Comparison of ENCODE assay signal across 10 cellular contexts in genomic region chr4:186485621-186486062, GRCh38.
DNase-seq lines count a peak whose midpoint lies in the region; ATAC-seq and TF ChIP-seq lines count a peak whose summit lies in the region.
"Had no signal": no experiment of that assay in that cellular context is flagged by ENCODE, and none has a peak within 500 bp of the region (broad histone marks: within the 10 kb centered on the region; RNA-seq: fewer than 3 reads in every experiment).

No MANE protein-coding gene starts in this region.

- no peaks in the 10 kb centered on the region for H3F3A ChIP-seq in PC-3 (ENCODE audit: low read length, unreplicated experiment)

- peak; percentile 61 for ATAC-seq in PC-3
- ATAC-seq in HG03025 (IDR thresholded peaks at IDR 0.05; ENCODE audit: low FRiP score, unreplicated experiment) = no peak
- ATAC-seq: gastroesophageal sphincter had no signal

- peaks cover 11% of the 10 kb centered on the region for H3K9me3 Mint-ChIP-seq in activated T-helper 1 cell treated with anti-CD3 and anti-CD28 coated beads, Interleukin-12 subunit alpha, Interleukin-12 subunit beta, Interleukin-2, Interleukin-4 antibody, amounts not matched to agents 30 ng/mL and 10 ng/mL and 1 ng/mL, durations not matched to agents 14 hours and 24 hours and 36 hours

- intact Hi-C loops in PC-3 (cut with micrococcal nuclease) (no loop called here), ovary (cut with DNase I) (no loop called here)
- intact Hi-C loops in activated T-helper 1 cell treated with anti-CD3 and anti-CD28 coated beads, Interleukin-12 subunit alpha, Interleukin-12 subunit beta, Interleukin-2, Interleukin-4 antibody, amounts not matched to agents 30 ng/mL and 10 ng/mL and 1 ng/mL, durations not matched to agents 14 hours and 24 hours and 36 hours (cut with micrococcal nuclease) = no loop called here

- no peak for TF ChIP-seq EP300 in ovary (IDR thresholded peaks at IDR 0.05)

- no peaks in the 10 kb centered on the region for H3K9me3 ChIP-seq in PC-3 (ENCODE audit: low read length)
- H3K9me3 ChIP-seq in ovary = no peaks in the 10 kb centered on the region
- H3K9me3 ChIP-seq: gastroesophageal sphincter had no signal

- TF ChIP-seq POLR2A in ovary (IDR thresholded peaks at IDR 0.05) = no peak

- H4K20me1 ChIP-seq in PC-3 (ENCODE audit: low read length) = no peaks in the 10 kb centered on the region

- H3K4me3 Mint-ChIP-seq in activated T-helper 1 cell treated with anti-CD3 and anti-CD28 coated beads, Interleukin-12 subunit alpha, Interleukin-12 subunit beta, Interleukin-2, Interleukin-4 antibody, amounts not matched to agents 30 ng/mL and 10 ng/mL and 1 ng/mL, durations not matched to agents 14 hours and 24 hours and 36 hours = no peak overlapping the region

- peak overlapping the region; percentile 79 for H2AFZ ChIP-seq in PC-3 (ENCODE audit: low read length)
- H2AFZ ChIP-seq: PC-9 had no signal

- CTCF ChIA-PET in PC-3 (lab: Charles Lee) = no interaction called here

- H3K27me3 ChIP-seq in PC-3 (ENCODE audit: low read length) (peaks cover 6% of the 10 kb centered on the region; the same call in 1 of the 2 replicates), ovary (no peaks in the 10 kb centered on the region)

- no peaks in the 10 kb centered on the region for H3K4me1 ChIP-seq in PC-3 (ENCODE audit: insufficient read depth, low read length)
- peaks cover 2% of the 10 kb centered on the region for H3K4me1 ChIP-seq in ovary (ENCODE audit: insufficient read depth)

- H3K4me2 ChIP-seq in PC-3 (ENCODE audit: low read length) = peak overlapping the region; percentile 77
- H3K4me2 ChIP-seq: PC-9 had no signal

- H3K9ac ChIP-seq in PC-3 (ENCODE audit: low read length) = no peak overlapping the region

- H3K27ac ChIP-seq in PC-3 (ENCODE audit: low read length) = no peak overlapping the region
- H3K27ac ChIP-seq in ovary = no peak overlapping the region
- H3K27ac ChIP-seq: gastroesophageal sphincter, PC-9 had no signal

- no TSS peak for BruUV-seq in PC-3 (replicated peaks; lab: Mats Ljungman, UMichigan)

- H3K27ac Mint-ChIP-seq in activated T-helper 1 cell treated with anti-CD3 and anti-CD28 coated beads, Interleukin-12 subunit alpha, Interleukin-12 subunit beta, Interleukin-2, Interleukin-4 antibody, amounts not matched to agents 30 ng/mL and 10 ng/mL and 1 ng/mL, durations not matched to agents 14 hours and 24 hours and 36 hours = no peak overlapping the region

- no peaks in the 10 kb centered on the region for H3K9me2 ChIP-seq in PC-3 (replicated peaks; ENCODE audit: low read length)

- POLR2A ChIA-PET in PC-3 (lab: Charles Lee; ENCODE audit: unreplicated experiment) = no interaction called here

- H3K4me1 Mint-ChIP-seq in activated T-helper 1 cell treated with anti-CD3 and anti-CD28 coated beads, Interleukin-12 subunit alpha, Interleukin-12 subunit beta, Interleukin-2, Interleukin-4 antibody, amounts not matched to agents 30 ng/mL and 10 ng/mL and 1 ng/mL, durations not matched to agents 14 hours and 24 hours and 36 hours (ENCODE audit: low read depth) = no peaks in the 10 kb centered on the region

- H3K79me2 ChIP-seq in PC-3 (ENCODE audit: low read length) = no peaks in the 10 kb centered on the region

- TF ChIP-seq CTCF in AG09309 (IDR thresholded peaks at IDR 0.05; ENCODE audit: control insufficient read depth, insufficient read depth, low read depth, low read length, missing control alignments) = no peak
- no peak for TF ChIP-seq CTCF in PC-3 (conservative IDR thresholded peaks at IDR 0.05; ENCODE audit: low read depth, low read length)
- no peak for TF ChIP-seq CTCF in fibroblast of pulmonary artery (IDR thresholded peaks at IDR 0.05; ENCODE audit: low read length, missing control alignments)
- TF ChIP-seq CTCF in ovary (IDR thresholded peaks at IDR 0.05) = no peak

- H3K36me3 ChIP-seq in PC-3 (ENCODE audit: low read depth, low read length) (no peaks in the 10 kb centered on the region), ovary (no peaks in the 10 kb centered on the region)
- H3K36me3 ChIP-seq: gastroesophageal sphincter had no signal

- H3K4me3 ChIP-seq in AG09309 (ENCODE audit: control insufficient read depth, low read depth, low read length) (peak overlapping the region; percentile 35), PC-3 (ENCODE audit: low read length) (peak overlapping the region; percentile 63), fibroblast of pulmonary artery (replicated peaks; ENCODE audit: low read depth, low read length) (peak overlapping the region; percentile 32), ovary (peak overlapping the region; percentile 18)
- H3K4me3 ChIP-seq: PC-9 had no signal

- no peaks in the 10 kb centered on the region for H3K36me3 Mint-ChIP-seq in activated T-helper 1 cell treated with anti-CD3 and anti-CD28 coated beads, Interleukin-12 subunit alpha, Interleukin-12 subunit beta, Interleukin-2, Interleukin-4 antibody, amounts not matched to agents 30 ng/mL and 10 ng/mL and 1 ng/mL, durations not matched to agents 14 hours and 24 hours and 36 hours (ENCODE audit: low read depth)

- peaks cover 1% of the 10 kb centered on the region for H3K27me3 Mint-ChIP-seq in activated T-helper 1 cell treated with anti-CD3 and anti-CD28 coated beads, Interleukin-12 subunit alpha, Interleukin-12 subunit beta, Interleukin-2, Interleukin-4 antibody, amounts not matched to agents 30 ng/mL and 10 ng/mL and 1 ng/mL, durations not matched to agents 14 hours and 24 hours and 36 hours (ENCODE audit: insufficient read depth)

- 12 to 20% (median 15%) methylated on average over 11 to 12 of the region's 12 CpGs for WGBS in ovary, 3 donors

- DNase-seq in AG09309 (ENCODE audit: low read depth) (no peak), PC-3 (peak; percentile 11), fibroblast of pulmonary artery (ENCODE audit: low read depth) (peak; percentile 17), ovary (peak in 1 of 5 donors; percentile 21), NCI-H774 (lab: John Stamatoyannopoulos, UW) (no peak), cortex of kidney (lab: John Stamatoyannopoulos, UW) (no peak)
- DNase-seq in activated T-helper 1 cell treated with anti-CD3 and anti-CD28 coated beads, Interleukin-12 subunit alpha, Interleukin-12 subunit beta, Interleukin-2, Interleukin-4 antibody, amounts not matched to agents 30 ng/mL and 10 ng/mL and 1 ng/mL, durations not matched to agents 14 hours and 24 hours and 36 hours (ENCODE audit: low spot score) = no peak
- DNase-seq: PC-9 had no signal

Comparison
In these comparisons a context has a peak if more than half of its experiments do, and no peak if none do; other contexts are left out.
1. DNase-seq: peak in PC-3 (single experiment) and fibroblast of pulmonary artery (single experiment); none in AG09309 (single experiment), NCI-H774 (single experiment), activated T-helper 1 cell treated with anti-CD3 and anti-CD28 coated beads, Interleukin-12 subunit alpha, Interleukin-12 subunit beta, Interleukin-2, Interleukin-4 antibody, amounts not matched to agents 30 ng/mL and 10 ng/mL and 1 ng/mL, durations not matched to agents 14 hours and 24 hours and 36 hours (single experiment) and cortex of kidney (single experiment).
2. Peak in every context shown above with its lines, with median percentiles within 50 percentile points of each other: H3K4me3 ChIP-seq.